ENCODE assay signal across 8 cellular contexts in the genomic region with DNA sequence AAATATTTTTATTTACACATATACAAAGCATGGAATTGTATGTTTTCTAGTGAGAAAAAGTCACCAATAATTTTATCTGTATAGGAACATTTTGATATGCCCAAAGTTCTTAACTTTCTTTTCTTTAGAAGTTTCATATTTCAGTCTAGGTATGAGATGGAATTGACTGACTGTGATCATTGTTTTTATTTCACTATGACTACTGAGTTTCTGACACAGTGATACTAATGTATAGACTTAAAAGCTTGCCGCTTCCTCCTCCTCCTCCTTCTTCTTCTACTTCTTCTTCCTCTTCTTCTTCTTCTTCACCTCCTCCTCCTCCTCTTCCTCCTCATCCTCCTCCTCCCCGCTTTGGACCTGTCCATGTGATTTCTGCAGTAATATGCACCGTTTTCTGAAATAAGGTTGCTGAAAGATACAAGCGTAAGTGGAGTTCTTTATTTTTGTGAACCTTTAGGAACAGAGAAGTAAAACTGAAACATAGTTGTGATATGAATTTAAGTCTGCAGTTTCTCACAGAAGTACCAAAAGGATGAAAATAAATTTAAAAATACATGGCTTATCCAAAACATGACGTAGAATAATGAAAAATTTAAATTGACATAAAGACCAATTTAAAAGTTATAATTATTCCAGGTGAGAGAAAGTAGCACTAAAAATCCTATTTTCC.
DNase-seq lines count a peak whose midpoint lies in the region; ATAC-seq lines count a peak whose summit lies in the region.
"Not testable (repeated sequence)": the region's sequence is repeated elsewhere in the genome, so short reads cannot be mapped to it uniquely, and the experiment has no call there.

No MANE protein-coding gene starts in this region.

- not testable (repeated sequence) for H3K27me3 Mint-ChIP-seq in stimulated activated naive CD8-positive, alpha-beta T cell treated with anti-CD3 and anti-CD28 coated beads, Interleukin-15, amount 100 ng/mL, for 72 hours

- not testable (repeated sequence) for H3K4me1 Mint-ChIP-seq in stimulated activated naive CD8-positive, alpha-beta T cell treated with anti-CD3 and anti-CD28 coated beads, Interleukin-15, amount 100 ng/mL, for 72 hours

- ATAC-seq in GM19043 (IDR thresholded peaks at IDR 0.05; ENCODE audit: low read depth, unreplicated experiment) = peak; percentile 92
- ATAC-seq in GM21381 (IDR thresholded peaks at IDR 0.05; ENCODE audit: unreplicated experiment) = peak; percentile 85
- ATAC-seq in GM21737 (IDR thresholded peaks at IDR 0.05; ENCODE audit: unreplicated experiment) = peak; percentile 73
- peak; percentile 68 for ATAC-seq in HG02798 (IDR thresholded peaks at IDR 0.05; ENCODE audit: poor library complexity, unreplicated experiment)
- ATAC-seq in HG03060 (IDR thresholded peaks at IDR 0.05; ENCODE audit: low read depth, unreplicated experiment) = peak; percentile 57
- ATAC-seq in HG03432 (IDR thresholded peaks at IDR 0.05; ENCODE audit: unreplicated experiment) = peak; percentile 95
- peak; percentile 92 for ATAC-seq in HG03565 (IDR thresholded peaks at IDR 0.05; ENCODE audit: unreplicated experiment)
- peak; percentile 78 for ATAC-seq in stimulated activated naive CD8-positive, alpha-beta T cell treated with anti-CD3 and anti-CD28 coated beads, Interleukin-15, amount 100 ng/mL, for 72 hours

- H3K4me3 Mint-ChIP-seq in stimulated activated naive CD8-positive, alpha-beta T cell treated with anti-CD3 and anti-CD28 coated beads, Interleukin-15, amount 100 ng/mL, for 72 hours = not testable (repeated sequence)

- not testable (repeated sequence) for DNase-seq in stimulated activated naive CD8-positive, alpha-beta T cell treated with anti-CD3 and anti-CD28 coated beads, Interleukin-15, amount 100 ng/mL, for 72 hours

- H3K9me3 Mint-ChIP-seq in stimulated activated naive CD8-positive, alpha-beta T cell treated with anti-CD3 and anti-CD28 coated beads, Interleukin-15, amount 100 ng/mL, for 72 hours = not testable (repeated sequence)

- H3K27ac Mint-ChIP-seq in stimulated activated naive CD8-positive, alpha-beta T cell treated with anti-CD3 and anti-CD28 coated beads, Interleukin-15, amount 100 ng/mL, for 72 hours = not testable (repeated sequence)
